Comparison of ENCODE assay signal across 8 cellular contexts in the genomic region with DNA sequence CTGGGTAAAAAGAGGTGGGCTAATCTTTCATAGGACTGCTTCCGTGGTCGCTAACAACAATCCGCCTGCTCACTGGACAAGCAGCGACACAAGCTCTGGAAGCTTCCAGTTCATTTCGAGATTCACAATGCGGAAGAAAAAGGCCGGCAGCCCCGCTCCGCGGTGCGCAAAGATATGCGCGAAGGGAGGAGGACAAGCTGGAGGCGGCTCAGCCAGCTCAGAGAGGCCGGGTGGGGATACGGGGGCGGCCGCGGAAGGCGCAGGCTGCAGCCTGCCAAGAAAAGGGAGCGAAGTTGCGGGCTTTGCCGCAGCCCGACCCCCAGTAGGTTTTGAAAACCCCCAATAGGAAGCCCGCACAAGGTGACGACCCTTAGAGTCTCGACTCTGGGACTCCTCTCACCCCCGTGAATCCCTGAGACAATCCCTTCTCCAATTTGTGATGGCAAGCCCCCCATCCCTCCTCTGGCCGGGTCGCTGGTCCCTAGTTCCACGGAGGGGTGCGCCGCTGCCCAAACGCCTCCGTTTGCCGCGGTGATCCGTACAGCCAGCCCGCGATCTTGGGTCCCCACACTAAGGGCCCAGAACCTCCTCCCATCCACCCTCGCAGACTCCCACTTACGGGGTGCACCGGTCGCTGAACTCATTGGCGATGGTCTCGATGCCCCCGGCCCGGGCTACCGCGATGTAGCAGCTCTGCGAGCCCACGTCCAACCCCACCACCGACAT. TPM values are rescaled to one million over a fixed set of nuclear protein-coding genes. Genes with fewer than 3 reads are reported as not detected.
DNase-seq lines count a peak whose midpoint lies in the region; ATAC-seq and TF ChIP-seq lines count a peak whose summit lies in the region.

No MANE protein-coding gene starts in this region.

- intact Hi-C loops in head of caudate nucleus (cut with DNase I) (no loop called here), testis (cut with DNase I; ENCODE audit: low total_unique reads) (no loop called here)

- H3K4me1 ChIP-seq in osteoblast (ENCODE audit: insufficient read depth, low read length) (peaks cover 20% of the 10 kb centered on the region), testis (peaks cover 9% of the 10 kb centered on the region)

- H3K27me3 ChIP-seq in osteoblast (ENCODE audit: insufficient read depth, low read length) (no peaks in the 10 kb centered on the region), testis (no peaks in the 10 kb centered on the region)

- in situ Hi-C loops in GM18951 (cut with MboI; ENCODE audit: low sequenced_read_pairs, unreplicated experiment) = no loop called here

- peak overlapping the region; percentile 89 for H2AFZ ChIP-seq in osteoblast (ENCODE audit: low read length)

- TF ChIP-seq POLR2A in GM18951 (IDR thresholded peaks at IDR 0.05; ENCODE audit: extremely low read depth, insufficient read depth, insufficient read length) (peak; percentile 36), testis (IDR thresholded peaks at IDR 0.05) (peak; percentile 41)

- TF ChIP-seq CTCF in AG09309 (IDR thresholded peaks at IDR 0.05; ENCODE audit: control insufficient read depth, insufficient read depth, low read depth, low read length, missing control alignments) (no peak), osteoblast (IDR thresholded peaks at IDR 0.05; ENCODE audit: extremely low read depth, low read depth, low read length) (no peak), testis (IDR thresholded peaks at IDR 0.05) (no peak)

- peak; percentile 17 for ATAC-seq in HG03354 (IDR thresholded peaks at IDR 0.05; ENCODE audit: poor library complexity, severe bottlenecking, unreplicated experiment)

- peak overlapping the region; percentile 98 for H3K4me3 ChIP-seq in AG09309 (ENCODE audit: control insufficient read depth, low read depth, low read length)
- peak overlapping the region; percentile 95 for H3K4me3 ChIP-seq in osteoblast (ENCODE audit: insufficient read depth, low read length)
- peak overlapping the region; percentile 86 to 87 for H3K4me3 ChIP-seq in testis

- peak overlapping the region; percentile 93 for H3K4me2 ChIP-seq in osteoblast (ENCODE audit: insufficient read depth, low read length)

- H3K9me3 ChIP-seq in osteoblast (ENCODE audit: low read depth, low read length) (no peaks in the 10 kb centered on the region), testis (no peaks in the 10 kb centered on the region)

- 1% methylated on average over 26 to 53 of the region's 53 CpGs for WGBS in testis, 2 donors

- peaks cover 14% of the 10 kb centered on the region for H4K20me1 ChIP-seq in osteoblast (ENCODE audit: insufficient read depth, low read length)

- H3K79me2 ChIP-seq in osteoblast (ENCODE audit: insufficient read depth, low read length) = peaks cover 46% of the 10 kb centered on the region

- H3K27ac ChIP-seq in osteoblast (ENCODE audit: low read depth, low read length) (peak overlapping the region; percentile 87), testis (peak overlapping the region; percentile 99 to 100)

- DNase-seq in AG09309 (ENCODE audit: low read depth) (no peak), SIG-M5 treated with dmso at 0.1 percent for 504 hours (lab: John Stamatoyannopoulos, UW; ENCODE audit: unreplicated experiment) (peak; percentile 77), head of caudate nucleus (peak; percentile 48 to 91 (median 77)), osteoblast (ENCODE audit: insufficient read length, low spot score, missing footprints) (peak; percentile 79), testis (peak; percentile 87)
- peak; percentile 70 for DNase-seq in activated naive CD4-positive, alpha-beta T cell treated with anti-CD3 and anti-CD28 coated beads, Interleukin-2, amount 50 U/mL, for 16 hours

- peaks cover 16% of the 10 kb centered on the region for H3K36me3 ChIP-seq in osteoblast (ENCODE audit: insufficient read depth, low read length)
- H3K36me3 ChIP-seq in testis (ENCODE audit: low read depth, missing control alignments) = no peaks in the 10 kb centered on the region

RNA-seq across cellular contexts. Expression of a gene that starts 0.7 kb away (rescaled TPM):
- total RNA-seq in osteoblast = 35.5 and 43.3 TPM in 2 replicates
- 100 to 1,000 TPM; 103 to 116 TPM for total RNA-seq in testis
- 105 TPM for polyA plus RNA-seq in testis (ENCODE audit: insufficient read depth, low read depth, low replicate concordance)

RNA-seq across cellular contexts. Expression of a gene that starts 38.8 kb away (rescaled TPM):
- total RNA-seq in osteoblast = 14.7 and 18.8 TPM in 2 replicates
- total RNA-seq in testis = 10 to 100 TPM; 12.9 to 14.7 TPM
- polyA plus RNA-seq in testis (ENCODE audit: insufficient read depth, low read depth, low replicate concordance) = 6.1 TPM
